Comparison of ENCODE assay signal across 20 cellular contexts in the genomic region with DNA sequence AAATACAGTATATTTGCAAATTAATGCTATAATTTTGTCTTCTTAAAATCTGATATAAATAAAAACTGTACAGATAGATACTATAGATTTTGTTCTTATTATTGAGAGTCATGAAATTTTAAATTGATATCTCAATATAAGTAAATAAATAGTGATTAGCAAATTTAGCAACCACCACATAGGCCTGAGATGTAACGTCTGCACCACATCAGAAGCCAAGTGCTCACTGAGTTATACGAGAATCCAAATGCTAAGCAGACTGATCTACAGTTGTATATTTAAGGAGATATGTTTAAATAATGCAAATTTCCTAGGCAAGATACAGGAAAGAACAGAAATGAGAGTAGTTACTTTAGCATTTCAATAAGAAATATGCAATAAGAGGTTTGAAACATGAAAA.
A peak's percentile ranks its signal among the peaks of the same experiment; 100 is the strongest.
DNase-seq lines count a peak whose midpoint lies in the region; ATAC-seq and TF ChIP-seq lines count a peak whose summit lies in the region.
"Had no signal": no experiment of that assay in that cellular context is flagged by ENCODE, and none has a peak within 500 bp of the region (broad histone marks: within the 10 kb centered on the region; RNA-seq: fewer than 3 reads in every experiment).

No MANE protein-coding gene starts in this region.

- no TSS peak for BruUV-seq in mammary epithelial cell (replicated peaks; lab: Mats Ljungman, UMichigan)
- BruUV-seq in MCF 10A (replicated peaks; lab: Mats Ljungman, UMichigan): no TSS peak

- no peak overlapping the region for H3K4me3 ChIP-seq in mammary epithelial cell (replicated peaks in 1 of 3; ENCODE audit: insufficient read depth in 1 of 3, low read depth in 2 of 3, low read length in 3 of 3)
- H3K4me3 ChIP-seq in right cardiac atrium (ENCODE audit: low read length): no peak overlapping the region
- H3K4me3 ChIP-seq: BLaER1, GM12878, GM23338 had no signal

- H3K27me3 Mint-ChIP-seq in MCF 10A (ENCODE audit: insufficient read depth, unreplicated experiment) (no peaks in the 10 kb centered on the region), brain (no peaks in the 10 kb centered on the region)
- H3K27me3 Mint-ChIP-seq: B cell had no signal

- no peaks in the 10 kb centered on the region for H4K20me1 ChIP-seq in mammary epithelial cell (ENCODE audit: insufficient read depth, low read length)
- H4K20me1 ChIP-seq: BLaER1 had no signal

- H3K4me1 ChIP-seq in mammary epithelial cell (ENCODE audit: insufficient read depth, low read length) (peaks cover 23% of the 10 kb centered on the region), right cardiac atrium (ENCODE audit: control insufficient read depth, insufficient read depth, low read length) (no peaks in the 10 kb centered on the region)
- H3K4me1 ChIP-seq: BLaER1, Caco-2 had no signal

- no peaks in the 10 kb centered on the region for H3K79me2 ChIP-seq in mammary epithelial cell (ENCODE audit: insufficient read depth, low read length)

- peak; percentile 55 for ATAC-seq in left ventricle myocardium superior
- ATAC-seq in right cardiac atrium: no peak
- ATAC-seq: CD8-positive, alpha-beta T cell; GM12878; GM23338; HCT116 had no signal

- no peak overlapping the region for H2AFZ ChIP-seq in mammary epithelial cell (ENCODE audit: low read depth, low read length)
- H2AFZ ChIP-seq: GM23338 had no signal

- TF ChIP-seq CTCF in mammary epithelial cell (conservative IDR thresholded peaks at IDR 0.05 in 1 of 2, IDR thresholded peaks at IDR 0.05 in 1 of 2; ENCODE audit: extremely low read depth in 1 of 2, insufficient read depth in 1 of 2, low read depth in 1 of 2, low read length in 2 of 2): no peak
- TF ChIP-seq CTCF in MCF 10A (IDR thresholded peaks at IDR 0.05; ENCODE audit: unreplicated experiment): no peak
- TF ChIP-seq CTCF in brain (conservative IDR thresholded peaks at IDR 0.05): no peak

- no peak overlapping the region for H3K4me3 Mint-ChIP-seq in MCF 10A (ENCODE audit: unreplicated experiment)
- no peak overlapping the region for H3K4me3 Mint-ChIP-seq in brain
- H3K4me3 Mint-ChIP-seq: B cell; CD4-positive, CD25-positive, alpha-beta regulatory T cell; CD8-positive, alpha-beta T cell; GM23338; H9 had no signal

- no peaks in the 10 kb centered on the region for H3K9me3 ChIP-seq in mammary epithelial cell (replicated peaks; ENCODE audit: insufficient read depth, low read length)
- H3K9me3 ChIP-seq in right cardiac atrium (ENCODE audit: control insufficient read depth, low read length): no peaks in the 10 kb centered on the region
- H3K9me3 ChIP-seq: BLaER1, Caco-2 had no signal

- dilution Hi-C loops in mammary epithelial cell (cut with HindIII; ENCODE audit: low sequenced_read_pairs): no loop called here

- H3K36me3 ChIP-seq in mammary epithelial cell (ENCODE audit: insufficient read depth, low read length): no peaks in the 10 kb centered on the region
- H3K36me3 ChIP-seq: BLaER1 had no signal

- WGBS in mammary epithelial cell (ENCODE audit: low coverage, missing lambda C conversion rate): 92% methylated on average over 2 of the region's 2 CpGs
- WGBS in right cardiac atrium: 44% methylated on average over 2 of the region's 2 CpGs

- H3K27ac ChIP-seq in mammary epithelial cell (ENCODE audit: insufficient read depth, low read depth, low read length): peak overlapping the region; percentile 81
- H3K27ac ChIP-seq in right cardiac atrium (ENCODE audit: low read length): no peak overlapping the region
- H3K27ac ChIP-seq: 22Rv1, BLaER1, C4-2B had no signal

- no peak overlapping the region for H3K27ac Mint-ChIP-seq in MCF 10A (ENCODE audit: low read depth, unreplicated experiment)
- peak overlapping the region in 3 of 5 experiments; percentile 68 to 79 (median 70) for H3K27ac Mint-ChIP-seq in brain
- H3K27ac Mint-ChIP-seq: B cell; CD4-positive, CD25-positive, alpha-beta regulatory T cell; CD8-positive, alpha-beta T cell; GM23338 had no signal

- H3K4me1 Mint-ChIP-seq in MCF 10A (ENCODE audit: insufficient read depth, unreplicated experiment): peaks cover 18% of the 10 kb centered on the region
- peaks cover 32% of the 10 kb centered on the region for H3K4me1 Mint-ChIP-seq in brain
- H3K4me1 Mint-ChIP-seq: B cell; CD4-positive, CD25-positive, alpha-beta regulatory T cell had no signal

- H3K36me3 Mint-ChIP-seq in MCF 10A (ENCODE audit: insufficient read depth, unreplicated experiment) (no peaks in the 10 kb centered on the region), brain (peaks cover 49% of the 10 kb centered on the region)
- H3K36me3 Mint-ChIP-seq: CD4-positive, CD25-positive, alpha-beta regulatory T cell; CD8-positive, alpha-beta T cell had no signal

- CTCF ChIA-PET in mammary epithelial cell (lab: Charles Lee; ENCODE audit: low non-redundant PET) (interaction anchor here (0.6 kb wide), 1 partner anchor 232 kb away, joined by 3 read pairs; no protein-coding TSS in a partner anchor), MCF 10A (lab: Yijun Ruan, JAX) (interaction anchor here (0.6 kb wide), 1 partner anchor 70 kb away, joined by 3 read pairs; no protein-coding TSS in a partner anchor)

- intact Hi-C loops in mammary epithelial cell (cut with micrococcal nuclease) (loop anchor here (5.0 kb wide), 2 partner anchors 41 to 44 kb away; no protein-coding TSS in a partner anchor), MCF 10A (cut with micrococcal nuclease) (no loop called here), left ventricle myocardium superior (cut with micrococcal nuclease) (no loop called here), right cardiac atrium (cut with DNase I) (no loop called here)

- POLR2A ChIA-PET in MCF 10A (lab: Yijun Ruan, JAX): no interaction called here

- H3K9ac ChIP-seq in mammary epithelial cell (ENCODE audit: insufficient read depth, low read length): no peak overlapping the region
- H3K9ac ChIP-seq: BLaER1 had no signal

- DNase-seq in mammary epithelial cell: no peak
- DNase-seq in MCF 10A (ENCODE audit: unreplicated experiment): no peak
- no peak for DNase-seq in left ventricle myocardium superior
- no peak for DNase-seq in right cardiac atrium
- DNase-seq in OCI-M2 (lab: John Stamatoyannopoulos, UW; ENCODE audit: unreplicated experiment): no peak
- DNase-seq: Caco-2; CD4-positive, CD25-positive, alpha-beta regulatory T cell; CD8-positive, alpha-beta T cell; DMS153; DND-41; GDM1; H9 had no signal

- no peaks in the 10 kb centered on the region for H3K27me3 ChIP-seq in mammary epithelial cell (ENCODE audit: insufficient read depth, low read length)
- H3K27me3 ChIP-seq in right cardiac atrium (ENCODE audit: control insufficient read depth, insufficient read depth): no peaks in the 10 kb centered on the region
- H3K27me3 ChIP-seq: BLaER1 had no signal

- in situ Hi-C loops in mammary epithelial cell (cut with MboI; ENCODE audit: low sequenced_read_pairs in 2 of 2): no loop called here

- no peaks in the 10 kb centered on the region for H3K9me3 Mint-ChIP-seq in MCF 10A (ENCODE audit: unreplicated experiment)
- H3K9me3 Mint-ChIP-seq in brain: no peaks in the 10 kb centered on the region
- H3K9me3 Mint-ChIP-seq: CD8-positive, alpha-beta T cell; GM23338; H9 had no signal

- H3K4me2 ChIP-seq in mammary epithelial cell (ENCODE audit: insufficient read depth, low read depth, low read length): no peak overlapping the region
- H3K4me2 ChIP-seq: BLaER1, GM23338 had no signal
